Comparison of ENCODE assay signal across 1 cellular context in the genomic region with DNA sequence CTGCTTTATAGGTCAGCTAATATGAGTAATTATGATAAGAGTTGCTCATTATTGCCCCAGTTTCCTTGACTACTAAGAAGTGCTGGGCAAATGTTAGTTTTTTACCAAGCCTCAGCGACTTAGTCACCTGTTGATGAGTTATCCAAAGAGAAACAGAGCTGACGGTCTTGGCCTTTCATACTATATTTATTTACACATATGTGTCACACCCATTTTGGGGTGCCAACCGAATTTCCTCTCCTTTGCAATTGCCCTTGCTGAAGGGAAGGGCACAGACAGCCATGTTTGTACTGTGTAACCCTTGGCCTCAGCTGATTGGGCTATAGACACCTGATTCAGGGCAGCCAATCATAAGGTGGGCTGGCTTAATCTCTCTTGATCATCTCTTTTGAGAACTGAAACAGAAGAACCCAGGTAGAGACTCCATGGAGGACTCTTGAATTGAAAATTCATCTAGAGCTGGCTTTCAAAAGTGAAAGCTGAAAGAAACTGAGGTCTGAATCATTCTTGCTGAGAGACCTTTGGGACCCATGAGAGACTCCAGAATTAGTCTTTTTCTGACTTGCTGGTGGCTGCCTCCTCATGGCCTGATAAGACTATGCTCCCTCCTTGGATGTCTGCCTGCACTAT.
A peak's percentile ranks its signal among the peaks of the same experiment; 100 is the strongest.
TF ChIP-seq lines count a peak whose summit lies in the region.

No MANE protein-coding gene starts in this region.

TF ChIP-seq in A549, 52 proteins besides CTCF, POLR2A, EP300 and RAD21 (continued from another document):
- peak; percentile 46 for TF ChIP-seq FOSL2 (IDR thresholded peaks at IDR 0.05)
- TF ChIP-seq FOSL2 (CRISPR knock-in tag; IDR thresholded peaks at IDR 0.05) = peak; percentile 90
- TF ChIP-seq ESRRA (IDR thresholded peaks at IDR 0.05; ENCODE audit: borderline replicate concordance, low read length) = peak; percentile 65
